Comparison of ENCODE assay signal across 1 cellular context in genomic region chr17:59914274-59914854, GRCh38.
TF ChIP-seq lines count a peak whose summit lies in the region.

No MANE protein-coding gene starts in this region.

TF ChIP-seq in GM23338, 12 proteins besides CTCF, POLR2A, EP300 and RAD21 (continued from another document):
- no peak for TF ChIP-seq ZNF462 (CRISPR knock-in tag; IDR thresholded peaks at IDR 0.05)
- no peak for TF ChIP-seq ETS1 (IDR thresholded peaks at IDR 0.05)
- TF ChIP-seq NANOG (IDR thresholded peaks at IDR 0.05; ENCODE audit: borderline replicate concordance), result no peak
- TF ChIP-seq EZH2 (IDR thresholded peaks at IDR 0.05; ENCODE audit: low read depth, unreplicated experiment), result no peak
- no peak for TF ChIP-seq STAT1 (IDR thresholded peaks at IDR 0.05; ENCODE audit: unreplicated experiment)
- TF ChIP-seq EZH2phosphoT487 (IDR thresholded peaks at IDR 0.05; ENCODE audit: unreplicated experiment), result no peak
